Comparison of ENCODE assay signal across 14 cellular contexts in genomic region chr9:129021091-129021490, GRCh38. TPM values are rescaled to one million over a fixed set of nuclear protein-coding genes. Genes with fewer than 3 reads are reported as not detected.
DNase-seq lines count a peak whose midpoint lies in the region; ATAC-seq and TF ChIP-seq lines count a peak whose summit lies in the region.
"Had no signal": no experiment of that assay in that cellular context is flagged by ENCODE, and none has a peak within 500 bp of the region (broad histone marks: within the 10 kb centered on the region; RNA-seq: fewer than 3 reads in every experiment).

No MANE protein-coding gene starts in this region.

- peak overlapping the region; percentile 48 for H3K4me2 ChIP-seq in OCI-LY1 (ENCODE audit: low read length)
- H3K4me2 ChIP-seq: GM23338, SK-N-SH had no signal

- DNase-seq in progenitor cell of endocrine pancreas (ENCODE audit: low spot score, unreplicated experiment) = no peak
- DNase-seq in cerebellar nuclear complex (lab: John Stamatoyannopoulos, UW) = no peak
- no peak for DNase-seq in effector CD4-positive, alpha-beta T cell
- no peak for DNase-seq in Right ventricle myocardium superior
- DNase-seq: activated T-cell treated with anti-CD3 and anti-CD28 coated beads, Interleukin-2, amount 50 U/mL, for 1 hour; SK-N-SH; stimulated activated CD4-positive, alpha-beta T cell treated with anti-CD3 and anti-CD28 coated beads, Interleukin-1b, Interleukin-23, amount 100 ng/mL, for 48 hours had no signal

- peaks cover 24% of the 10 kb centered on the region for H3K4me1 Mint-ChIP-seq in progenitor cell of endocrine pancreas (ENCODE audit: low read depth)

- H3K27ac ChIP-seq in OCI-LY1 (ENCODE audit: low read depth, low read length, poor library complexity, severe bottlenecking) = peak overlapping the region; percentile 87

- ATAC-seq in GM18909 (IDR thresholded peaks at IDR 0.05; ENCODE audit: poor library complexity, unreplicated experiment) (peak; percentile 58), GM21723 (IDR thresholded peaks at IDR 0.05; ENCODE audit: unreplicated experiment) (peak; percentile 83), Right ventricle myocardium superior (ENCODE audit: poor library complexity) (no peak), GM21360 (IDR thresholded peaks at IDR 0.05; ENCODE audit: unreplicated experiment) (no peak)
- ATAC-seq: GM23338 had no signal

- no peaks in the 10 kb centered on the region for H3K9me3 ChIP-seq in OCI-LY1 (ENCODE audit: low read length)
- H3K9me3 ChIP-seq: SK-N-SH had no signal

- H3K4me3 Mint-ChIP-seq in progenitor cell of endocrine pancreas (ENCODE audit: low read depth) = no peak overlapping the region
- H3K4me3 Mint-ChIP-seq: dendritic cell treated with granulocyte-macrophage colony-stimulating factor and Interleukin-4, amounts not matched to agents 40 ng/mL and 50 ng/mL, for 4 days; GM23338; type B pancreatic cell had no signal

- no peaks in the 10 kb centered on the region for H3K27me3 Mint-ChIP-seq in progenitor cell of endocrine pancreas
- H3K27me3 Mint-ChIP-seq: dendritic cell treated with granulocyte-macrophage colony-stimulating factor and Interleukin-4, amounts not matched to agents 40 ng/mL and 50 ng/mL, for 4 days; type B pancreatic cell had no signal

- no peaks in the 10 kb centered on the region for H3K27me3 ChIP-seq in OCI-LY1 (ENCODE audit: insufficient read depth, low read length)

- H3K36me3 Mint-ChIP-seq in progenitor cell of endocrine pancreas (ENCODE audit: insufficient read depth) = peaks cover 6% of the 10 kb centered on the region

- H3K4me3 ChIP-seq in OCI-LY1 (ENCODE audit: low read depth, low read length, poor library complexity, severe bottlenecking) = peak overlapping the region; percentile 36
- H3K4me3 ChIP-seq: GM23338 had no signal

- peaks cover 6% of the 10 kb centered on the region; the same call in 1 of the 2 replicates for H3K36me3 ChIP-seq in OCI-LY1 (ENCODE audit: insufficient read depth, low read length)

- H3F3A ChIP-seq in OCI-LY1 (ENCODE audit: insufficient read depth, low read length) = no peaks in the 10 kb centered on the region

- H3K9ac ChIP-seq in OCI-LY1 (ENCODE audit: low read length) = peak overlapping the region; percentile 31
- H3K9ac ChIP-seq: SK-N-SH had no signal

- H3K9me3 Mint-ChIP-seq in progenitor cell of endocrine pancreas (ENCODE audit: low read depth) = no peaks in the 10 kb centered on the region
- H3K9me3 Mint-ChIP-seq: dendritic cell treated with granulocyte-macrophage colony-stimulating factor and Interleukin-4, amounts not matched to agents 40 ng/mL and 50 ng/mL, for 4 days; GM23338; type B pancreatic cell had no signal

- no peaks in the 10 kb centered on the region for H3K9me2 ChIP-seq in OCI-LY1 (ENCODE audit: low read depth, low read length)
- H3K9me2 ChIP-seq: SK-N-SH had no signal

- no peaks in the 10 kb centered on the region for H4K20me1 ChIP-seq in OCI-LY1 (ENCODE audit: insufficient read depth, low read length)

- intact Hi-C loops in Right ventricle myocardium superior (cut with DNase I) = no loop called here

- peaks cover 43% of the 10 kb centered on the region for H3K4me1 ChIP-seq in OCI-LY1 (ENCODE audit: insufficient read depth, low read length, severe bottlenecking)

- TF ChIP-seq CTCF in OCI-LY1 (IDR thresholded peaks at IDR 0.05; ENCODE audit: low read length) (no peak), progenitor cell of endocrine pancreas (IDR thresholded peaks at IDR 0.05; ENCODE audit: unreplicated experiment) (no peak)

- H2AFZ ChIP-seq in OCI-LY1 (ENCODE audit: low read length) = no peak overlapping the region
- H2AFZ ChIP-seq: GM23338 had no signal

- H3K79me2 ChIP-seq in OCI-LY1 (ENCODE audit: insufficient read depth, low read length) = no peaks in the 10 kb centered on the region

- peak overlapping the region; percentile 67 for H3K27ac Mint-ChIP-seq in progenitor cell of endocrine pancreas
- H3K27ac Mint-ChIP-seq: dendritic cell treated with granulocyte-macrophage colony-stimulating factor and Interleukin-4, amounts not matched to agents 40 ng/mL and 50 ng/mL, for 4 days; GM23338 had no signal

RNA-seq across cellular contexts. Expression of gene SH3GLB2, which starts 7.0 kb away (rescaled TPM):
- 182 and 183 TPM in 2 replicates for total RNA-seq in progenitor cell of endocrine pancreas
- 30.8 TPM for total RNA-seq in Right ventricle myocardium superior

RNA-seq across cellular contexts. Expression of gene MIGA2, which starts 15.3 kb away (rescaled TPM):
- total RNA-seq in progenitor cell of endocrine pancreas = 42.6 and 45.4 TPM in 2 replicates
- total RNA-seq in Right ventricle myocardium superior = 32.8 TPM

RNA-seq across cellular contexts. Expression of gene DOLPP1, which starts 59.8 kb away (rescaled TPM):
- total RNA-seq in progenitor cell of endocrine pancreas = 29.1 and 29.3 TPM in 2 replicates
- total RNA-seq in Right ventricle myocardium superior = 4.4 TPM

Comparison
In these comparisons a context has a peak if more than half of its experiments do, and no peak if none do; other contexts are left out.
1. ATAC-seq: peak in GM18909 (single experiment) and GM21723 (single experiment); none in Right ventricle myocardium superior (single experiment) and GM21360 (single experiment).